ENCODE assay signal across 8 cellular contexts in the genomic region with DNA sequence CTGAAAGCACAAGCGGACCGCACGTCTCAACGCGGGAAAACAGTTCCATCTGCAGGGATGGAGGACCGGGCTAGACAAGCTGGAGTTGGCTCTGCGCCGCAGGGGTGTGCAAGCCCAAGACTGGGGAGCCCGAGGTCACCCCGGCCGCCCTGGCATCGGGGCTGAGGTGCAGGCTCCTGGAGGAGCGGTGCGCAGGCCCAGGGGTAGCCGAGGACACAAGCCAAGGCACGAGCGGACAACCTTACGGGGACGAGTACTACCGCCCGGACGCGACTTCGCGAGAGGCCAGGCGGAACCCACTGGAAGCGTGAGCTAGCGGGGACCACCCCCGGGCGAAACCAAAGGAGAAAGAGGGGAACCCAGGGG. TPM values are rescaled to one million over a fixed set of nuclear protein-coding genes. Genes with fewer than 3 reads are reported as not detected.
DNase-seq lines count a peak whose midpoint lies in the region; ATAC-seq and TF ChIP-seq lines count a peak whose summit lies in the region.
"Not testable (repeated sequence)": the region's sequence is repeated elsewhere in the genome, so short reads cannot be mapped to it uniquely, and the experiment has no call there.

No MANE protein-coding gene starts in this region.

- not testable (repeated sequence) for H3K9me3 ChIP-seq in iPS DF 6.9 (ENCODE audit: control insufficient read depth, insufficient read depth, low read length); ovary; upper lobe of right lung

- H3K4me3 ChIP-seq in GM12875 (ENCODE audit: low read depth, low read length) (peak overlapping the region; percentile 74), iPS DF 6.9 (ENCODE audit: low read length) (peak overlapping the region; percentile 99), ovary (peak overlapping the region; percentile 86), upper lobe of right lung (peak overlapping the region; percentile 85)
- peak overlapping the region; percentile 79 for H3K4me3 ChIP-seq in Jurkat, Clone E6-1 (ENCODE audit: low read length)

- no CpG with 5 or more reads among the region's 30 CpGs for WGBS in iPS DF 6.9 (ENCODE audit: insufficient coverage, insufficient read length)
- 0 to 1% (median 0%) methylated on average over 26 to 30 of the region's 30 CpGs for WGBS in ovary, 3 donors

- H3K27me3 ChIP-seq in iPS DF 6.9 (ENCODE audit: control insufficient read depth, insufficient read depth, low read length); ovary; upper lobe of right lung: not testable (repeated sequence)

- DNase-seq in HCEC 1CT (peak; percentile 24), caudate nucleus (lab: John Stamatoyannopoulos, UW) (peak in 34 of 61 donors; percentile 7 to 78 (median 56)), ovary (peak; percentile 49 to 78 (median 69)), upper lobe of right lung (peak; percentile 80)
- DNase-seq in Jurkat, Clone E6-1 (ENCODE audit: low read depth, low spot score); activated B cell treated with CpG ODN at 0.5 μM for 24 hours; iPS DF 6.9 (ENCODE audit: low read depth, low spot score): not testable (repeated sequence)

- POLR2A ChIA-PET in activated B cell treated with CpG ODN at 0.5 μM for 24 hours (lab: Charles Lee), result not testable (repeated sequence)

- TF ChIP-seq EP300 in ovary (IDR thresholded peaks at IDR 0.05), result not testable (repeated sequence)

- TF ChIP-seq POLR2A in ovary (IDR thresholded peaks at IDR 0.05), result not testable (repeated sequence)

- H3K4me1 ChIP-seq in iPS DF 6.9 (ENCODE audit: control insufficient read depth, insufficient read depth, low read length); ovary (ENCODE audit: insufficient read depth); upper lobe of right lung: not testable (repeated sequence)

- not testable (repeated sequence) for TF ChIP-seq CTCF in GM12875 (IDR thresholded peaks at IDR 0.05; ENCODE audit: borderline replicate concordance, insufficient read depth, low read depth, low read length); activated B cell treated with CpG ODN at 0.5 μM for 24 hours (IDR thresholded peaks at IDR 0.05); ovary (IDR thresholded peaks at IDR 0.05); upper lobe of right lung (IDR thresholded peaks at IDR 0.05)

- H3K4me1 Mint-ChIP-seq in activated B cell treated with CpG ODN at 0.5 μM for 24 hours, result peaks cover 11% of the 10 kb centered on the region

- CTCF ChIA-PET in activated B cell treated with CpG ODN at 0.5 μM for 24 hours (lab: Charles Lee), result not testable (repeated sequence)

- intact Hi-C loops in activated B cell treated with CpG ODN at 0.5 μM for 24 hours (cut with micrococcal nuclease), result loop anchor here (1.0 kb wide), 1 partner anchor 71 kb away; a partner anchor contains a TSS
- intact Hi-C loops in ovary (cut with DNase I), result loop anchor here in 1 of 4 donors (10.0 kb wide), 1 partner anchor 77 kb away; no protein-coding TSS in a partner anchor
- intact Hi-C loops in upper lobe of right lung (cut with DNase I), result not testable (repeated sequence)

- ATAC-seq in activated B cell treated with CpG ODN at 0.5 μM for 24 hours (ENCODE audit: low read depth) (peak; percentile 21), upper lobe of right lung (peak; percentile 60)

- H3K27ac Mint-ChIP-seq in activated B cell treated with CpG ODN at 0.5 μM for 24 hours, result peak overlapping the region; percentile 65

- not testable (repeated sequence) for H3K36me3 ChIP-seq in iPS DF 6.9 (ENCODE audit: control insufficient read depth, insufficient read depth, low read length); ovary; upper lobe of right lung

- not testable (repeated sequence) for H3K9me3 Mint-ChIP-seq in activated B cell treated with CpG ODN at 0.5 μM for 24 hours

- not testable (repeated sequence) for H3K27me3 Mint-ChIP-seq in activated B cell treated with CpG ODN at 0.5 μM for 24 hours

- peak overlapping the region; percentile 40 for H3K27ac ChIP-seq in caudate nucleus (ENCODE audit: low read depth, low read length)
- not testable (repeated sequence) for H3K27ac ChIP-seq in iPS DF 6.9 (ENCODE audit: low read length)
- H3K27ac ChIP-seq in ovary, result peak overlapping the region; percentile 42 to 81
- H3K27ac ChIP-seq in upper lobe of right lung, result peak overlapping the region; percentile 87

- peak overlapping the region; percentile 87 for H3K4me3 Mint-ChIP-seq in activated B cell treated with CpG ODN at 0.5 μM for 24 hours

- not testable (repeated sequence) for H3K36me3 Mint-ChIP-seq in activated B cell treated with CpG ODN at 0.5 μM for 24 hours (ENCODE audit: low read depth)

RNA-seq across cellular contexts. Expression of a gene that starts 8.5 kb away (rescaled TPM):
- polyA plus RNA-seq in Jurkat, Clone E6-1 (2012; ENCODE audit: insufficient read depth, insufficient read length), result not detected
- 10.6 and 10.8 TPM in 2 replicates for total RNA-seq in activated B cell treated with CpG ODN at 0.5 μM for 24 hours
- total RNA-seq in ovary, result 10 to 100 TPM in 1 of 7 donors, 1 to 10 TPM in 4, under 1 TPM in 1, not detected in 1; 0.76 to 13.4 (median 3.5) TPM
- polyA plus RNA-seq in ovary, result 1 to 10 TPM; 8.8 to 9.5 TPM
- total RNA-seq in upper lobe of right lung, result not detected

RNA-seq across cellular contexts. Expression of a gene that starts 53.7 kb away (rescaled TPM):
- polyA plus RNA-seq in Jurkat, Clone E6-1 (2012; ENCODE audit: insufficient read depth, insufficient read length), result not detected
- total RNA-seq in activated B cell treated with CpG ODN at 0.5 μM for 24 hours (0.56 and 1.3 TPM in 2 replicates), ovary (1 to 10 TPM in 1 of 7 donors, under 1 TPM in 5, not detected in 1; 0.24 to 1.5 (median 0.43) TPM), upper lobe of right lung (not detected)
- polyA plus RNA-seq in ovary, result under 1 TPM; 0.17 to 0.42 TPM
